Comparison of ENCODE assay signal across 8 cellular contexts in the genomic region with DNA sequence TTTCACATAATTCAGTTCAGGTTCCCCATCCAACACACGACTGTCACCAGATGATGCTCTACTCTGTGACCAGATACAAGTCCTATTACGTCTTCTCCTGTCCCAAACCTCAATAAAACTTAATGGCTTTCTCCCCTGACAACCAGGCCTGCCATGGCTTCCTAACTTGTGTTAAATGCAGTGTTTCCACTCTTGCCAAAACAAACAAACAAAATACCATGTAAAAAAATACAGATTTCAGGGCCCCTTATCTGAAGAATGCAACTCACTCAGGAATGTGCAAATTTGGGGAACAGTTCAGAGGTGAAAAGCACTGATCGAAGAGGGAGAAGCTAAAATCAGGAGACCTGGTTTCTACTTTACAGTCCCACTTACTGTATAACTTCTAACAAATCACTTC. TPM values are rescaled to one million over a fixed set of nuclear protein-coding genes. Genes with fewer than 3 reads are reported as not detected.
DNase-seq lines count a peak whose midpoint lies in the region; ATAC-seq and TF ChIP-seq lines count a peak whose summit lies in the region.

No MANE protein-coding gene starts in this region.

- H3K36me3 Mint-ChIP-seq in naive thymus-derived CD4-positive, alpha-beta T cell = peaks cover 0 to 10% (median 0%) of the 10 kb centered on the region in 5 donors

- peaks cover 12 to 43% (median 24%) of the 10 kb centered on the region in 7 donors for H3K4me1 Mint-ChIP-seq in naive thymus-derived CD4-positive, alpha-beta T cell

- H3K4me2 ChIP-seq in BLaER1 = peak overlapping the region; percentile 74
- H3K4me2 ChIP-seq in Loucy (ENCODE audit: low read depth, low read length, poor library complexity, severe bottlenecking) = peak overlapping the region; percentile 86

- peak overlapping the region; percentile 92 to 98 (median 96) for H3K27ac Mint-ChIP-seq in naive thymus-derived CD4-positive, alpha-beta T cell

- H3K36me3 ChIP-seq in BLaER1 = peaks cover 32% of the 10 kb centered on the region
- no peaks in the 10 kb centered on the region; the same call in 1 of the 2 replicates for H3K36me3 ChIP-seq in Loucy (ENCODE audit: insufficient read depth, low read length)
- H3K36me3 ChIP-seq in naive thymus-derived CD4-positive, alpha-beta T cell (ENCODE audit: control insufficient read depth in 2 of 3, insufficient read depth in 3 of 3, low read length in 3 of 3) = no peaks in the 10 kb centered on the region

- H3K27ac ChIP-seq in BLaER1 (peak overlapping the region; percentile 76), coronary artery (peak overlapping the region; percentile 75 to 88)
- H3K27ac ChIP-seq in naive thymus-derived CD4-positive, alpha-beta T cell (ENCODE audit: low read depth, low read length) = peak overlapping the region; percentile 68

- no peak for TF ChIP-seq CTCF in Loucy (conservative IDR thresholded peaks at IDR 0.05; ENCODE audit: low read length)
- TF ChIP-seq CTCF in coronary artery (IDR thresholded peaks at IDR 0.05) = no peak

- no peak for ATAC-seq in naive thymus-derived CD4-positive, alpha-beta T cell
- no peak for ATAC-seq in HG03439 (IDR thresholded peaks at IDR 0.05; ENCODE audit: unreplicated experiment)

- peak overlapping the region; percentile 90 for H2AFZ ChIP-seq in Loucy (ENCODE audit: low read length)

- H3K9me3 Mint-ChIP-seq in naive thymus-derived CD4-positive, alpha-beta T cell = peaks cover 0 to 5% (median 0%) of the 10 kb centered on the region in 11 donors

- H3K4me1 ChIP-seq in BLaER1 = peaks cover 32% of the 10 kb centered on the region
- peaks cover 43% of the 10 kb centered on the region for H3K4me1 ChIP-seq in Loucy (ENCODE audit: insufficient read depth, low read length, poor library complexity, severe bottlenecking)
- peaks cover 12 to 15% of the 10 kb centered on the region in 2 donors for H3K4me1 ChIP-seq in naive thymus-derived CD4-positive, alpha-beta T cell (ENCODE audit: control insufficient read depth in 2 of 2, insufficient read depth in 2 of 2, low read length in 2 of 2)

- POLR2A ChIA-PET in naive thymus-derived CD4-positive, alpha-beta T cell (lab: Charles Lee) = no interaction called here

- H3K27me3 Mint-ChIP-seq in naive thymus-derived CD4-positive, alpha-beta T cell = no peaks in the 10 kb centered on the region

- H3K4me3 ChIP-seq in BLaER1 (peak overlapping the region; percentile 75), Loucy (ENCODE audit: low read length, poor library complexity, severe bottlenecking) (peak overlapping the region; percentile 91), coronary artery (peak overlapping the region; percentile 85)
- peak overlapping the region; percentile 69 for H3K4me3 ChIP-seq in naive thymus-derived CD4-positive, alpha-beta T cell (ENCODE audit: low read length)

- no peaks in the 10 kb centered on the region for H3K9me2 ChIP-seq in Loucy (replicated peaks; ENCODE audit: low read depth, low read length)

- H3F3A ChIP-seq in Loucy (ENCODE audit: low read depth) = 0 out of 2 replicates have a peak, but pooled peaks cover 5% of the 10 kb centered on the region

- CTCF ChIA-PET in naive thymus-derived CD4-positive, alpha-beta T cell (lab: Charles Lee) = interaction anchor here (0.7 kb wide), 1 partner anchor 16 kb away, joined by 3 read pairs; no protein-coding TSS in a partner anchor

- peak overlapping the region; percentile 85 for H3K9ac ChIP-seq in BLaER1
- H3K9ac ChIP-seq in Loucy (ENCODE audit: low read depth, low read length, poor library complexity, severe bottlenecking) = peak overlapping the region; percentile 93

- no peak for DNase-seq in coronary artery (ENCODE audit: low spot score)
- no peak for DNase-seq in naive thymus-derived CD4-positive, alpha-beta T cell
- DNase-seq in GM03348 (ENCODE audit: low spot score) = no peak
- DNase-seq in NOMO-1 treated with DMSO at 0.1 percent for 48 hours (lab: John Stamatoyannopoulos, UW; ENCODE audit: unreplicated experiment) = no peak
- no peak for DNase-seq in NCI-H2171 treated with DMSO at 0.1 percent for 48 hours (lab: John Stamatoyannopoulos, UW)

- H3K79me2 ChIP-seq in Loucy (ENCODE audit: insufficient read depth, low read length) = peaks cover 52% of the 10 kb centered on the region

- peak overlapping the region; percentile 92 to 96 (median 94) for H3K4me3 Mint-ChIP-seq in naive thymus-derived CD4-positive, alpha-beta T cell

- no peaks in the 10 kb centered on the region for H3K27me3 ChIP-seq in BLaER1
- H3K27me3 ChIP-seq in Loucy (ENCODE audit: insufficient read depth, low read length, poor library complexity, severe bottlenecking) = no peaks in the 10 kb centered on the region
- no peaks in the 10 kb centered on the region for H3K27me3 ChIP-seq in naive thymus-derived CD4-positive, alpha-beta T cell (ENCODE audit: control insufficient read depth in 2 of 2, insufficient read depth in 2 of 2, low read length in 2 of 2)

- intact Hi-C loops in naive thymus-derived CD4-positive, alpha-beta T cell (cut with micrococcal nuclease) = loop anchor here (1.0 to 5.0 kb wide), 7 partner anchors 531 to 1252 kb away; a partner anchor contains a TSS

- H4K20me1 ChIP-seq in BLaER1 = no peaks in the 10 kb centered on the region
- peaks cover 5% of the 10 kb centered on the region for H4K20me1 ChIP-seq in Loucy (ENCODE audit: insufficient read depth, low read length, poor library complexity, severe bottlenecking)

- H3K9me3 ChIP-seq in BLaER1 = no peaks in the 10 kb centered on the region
- H3K9me3 ChIP-seq in Loucy (ENCODE audit: insufficient read depth, low read depth, low read length) = no peaks in the 10 kb centered on the region
- no peaks in the 10 kb centered on the region for H3K9me3 ChIP-seq in naive thymus-derived CD4-positive, alpha-beta T cell (ENCODE audit: control insufficient read depth in 2 of 3, low read length in 3 of 3)

RNA-seq across cellular contexts. Expression of a gene that starts 0.9 kb away (rescaled TPM):
- total RNA-seq in naive thymus-derived CD4-positive, alpha-beta T cell = 10 to 100 TPM in 1 of 5 experiments, 1 to 10 TPM in 4; 1.0 to 38.8 (median 2.1) TPM
- polyA plus RNA-seq in naive thymus-derived CD4-positive, alpha-beta T cell = 1 to 10 TPM; 1.4 to 1.6 TPM
